ENCODE assay signal across 9 cellular contexts in the genomic region with DNA sequence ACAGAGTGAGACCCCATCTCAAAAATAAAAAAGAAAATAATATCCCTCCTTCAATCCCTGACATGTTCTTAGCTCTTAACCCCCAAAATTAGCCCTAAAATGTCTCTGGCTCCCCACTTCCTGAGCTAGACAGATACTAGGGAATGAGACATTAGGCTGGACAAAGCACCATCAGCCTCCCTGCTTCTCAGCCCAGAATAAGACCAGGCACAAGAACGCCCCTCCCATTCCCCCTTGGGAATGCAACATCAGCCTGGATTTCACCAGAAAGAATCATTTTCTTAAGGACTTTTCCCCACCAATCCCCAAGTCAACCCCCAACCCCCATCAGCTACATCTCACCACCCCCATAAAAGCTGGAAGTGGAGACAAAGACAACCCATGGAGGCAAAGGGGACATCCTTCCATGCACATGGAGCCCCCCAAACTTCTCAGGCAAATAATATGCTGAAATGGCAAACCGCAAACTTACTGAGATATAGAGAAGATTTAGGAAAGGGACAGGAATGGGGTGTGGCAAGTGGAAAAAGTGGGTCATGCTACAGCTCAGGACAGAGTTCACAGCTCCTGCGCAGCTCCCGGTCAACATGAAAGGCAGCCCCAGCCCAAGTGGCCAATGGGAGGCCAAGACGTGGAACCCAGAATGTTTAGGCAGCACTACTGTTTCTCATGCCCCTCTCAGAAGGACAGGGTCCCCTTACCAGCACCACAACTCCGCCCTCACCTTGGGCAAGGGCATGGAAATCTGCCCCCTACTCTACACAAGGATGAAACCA. TPM values are rescaled to one million over a fixed set of nuclear protein-coding genes. Genes with fewer than 3 reads are reported as not detected.
DNase-seq lines count a peak whose midpoint lies in the region; ATAC-seq and TF ChIP-seq lines count a peak whose summit lies in the region.
"Had no signal": no experiment of that assay in that cellular context is flagged by ENCODE, and none has a peak within 500 bp of the region (broad histone marks: within the 10 kb centered on the region; RNA-seq: fewer than 3 reads in every experiment).

No MANE protein-coding gene starts in this region.

- H3K27me3 ChIP-seq in SJCRH30 (no peaks in the 10 kb centered on the region), fibroblast of lung (ENCODE audit: control insufficient read depth, insufficient read depth, low read length) (no peaks in the 10 kb centered on the region), gastrocnemius medialis (no peaks in the 10 kb centered on the region)
- H3K27me3 ChIP-seq: SJSA1 had no signal

- TF ChIP-seq CTCF in GM12864 (IDR thresholded peaks at IDR 0.05; ENCODE audit: low read depth, low read length, missing control alignments), result no peak
- TF ChIP-seq CTCF in fibroblast of lung (conservative IDR thresholded peaks at IDR 0.05 in 1 of 2, IDR thresholded peaks at IDR 0.05 in 1 of 2; ENCODE audit: low read depth in 1 of 2, low read length in 2 of 2), result no peak
- TF ChIP-seq CTCF in gastrocnemius medialis (IDR thresholded peaks at IDR 0.05 in 4 of 5, conservative IDR thresholded peaks at IDR 0.05 in 1 of 5), result no peak

- peaks cover 54% of the 10 kb centered on the region for H3K36me3 ChIP-seq in SJCRH30
- H3K36me3 ChIP-seq in fibroblast of lung (ENCODE audit: control insufficient read depth, insufficient read depth, low read length), result peaks cover 24% of the 10 kb centered on the region
- peaks cover 3 to 26% of the 10 kb centered on the region in 2 donors for H3K36me3 ChIP-seq in gastrocnemius medialis

- no peak overlapping the region for H2AFZ ChIP-seq in fibroblast of lung (ENCODE audit: low read length)

- H3K79me2 ChIP-seq in fibroblast of lung (ENCODE audit: control insufficient read depth, insufficient read depth, low read length), result peaks cover 38% of the 10 kb centered on the region

- in situ Hi-C loops in gastrocnemius medialis (cut with MboI; ENCODE audit: low sequenced_read_pairs in 4 of 4), result no loop called here

- peak overlapping the region; percentile 99 for H3K4me2 ChIP-seq in fibroblast of lung (ENCODE audit: extremely low read depth, insufficient read depth, low read length)

- H3K4me3 ChIP-seq in GM12864 (ENCODE audit: low read depth, low read length) (peak overlapping the region; percentile 87), SJCRH30 (peak overlapping the region; percentile 91), fibroblast of lung (replicated peaks in 1 of 4; ENCODE audit: control extremely low read depth in 1 of 4, insufficient read depth in 1 of 4, low read depth in 3 of 4, low read length in 4 of 4) (peak overlapping the region; percentile 90 to 94 (median 93)), gastrocnemius medialis (peak overlapping the region; percentile 7 to 98 (median 91))

- no peak for DNase-seq in GM12864 (ENCODE audit: low read depth)
- no peak for DNase-seq in SJCRH30
- no peak for DNase-seq in fibroblast of lung (ENCODE audit: low read depth in 2 of 2)
- DNase-seq in gastrocnemius medialis, result peak in 1 of 2 donors; percentile 36
- DNase-seq in NCI-H1694 (lab: John Stamatoyannopoulos, UW), result no peak
- DNase-seq in cerebellar nuclear complex (lab: John Stamatoyannopoulos, UW), result no peak

- intact Hi-C loops in gastrocnemius medialis (cut with DNase I; ENCODE audit: low total_unique reads), result loop anchor here (5.0 kb wide), 1 partner anchor 267 kb away; no protein-coding TSS in a partner anchor

- H3K9me3 ChIP-seq in SJCRH30 (replicated peaks), result no peaks in the 10 kb centered on the region
- H3K9me3 ChIP-seq in fibroblast of lung (ENCODE audit: control insufficient read depth, insufficient read depth, low read depth, low read length), result no peaks in the 10 kb centered on the region
- no peaks in the 10 kb centered on the region for H3K9me3 ChIP-seq in gastrocnemius medialis
- H3K9me3 ChIP-seq: SJSA1 had no signal

- TF ChIP-seq POLR2A in gastrocnemius medialis (IDR thresholded peaks at IDR 0.05), result no peak

- peaks cover 39% of the 10 kb centered on the region for H3K4me1 ChIP-seq in SJCRH30
- peaks cover 15% of the 10 kb centered on the region for H3K4me1 ChIP-seq in fibroblast of lung (ENCODE audit: control insufficient read depth, extremely low read depth, insufficient read depth, low read length)
- H3K4me1 ChIP-seq in gastrocnemius medialis, result peaks cover 44% of the 10 kb centered on the region in 2 donors

- no peak overlapping the region for H3K27ac ChIP-seq in SJCRH30
- H3K27ac ChIP-seq in fibroblast of lung (ENCODE audit: insufficient read depth, low read length), result peak overlapping the region; percentile 56
- peak overlapping the region; percentile 95 to 99 (median 97) for H3K27ac ChIP-seq in gastrocnemius medialis
- H3K27ac ChIP-seq: SJSA1 had no signal

- H3K9ac ChIP-seq in fibroblast of lung (ENCODE audit: insufficient read depth, low read length), result peak overlapping the region; percentile 34

- H4K20me1 ChIP-seq in fibroblast of lung (ENCODE audit: control insufficient read depth, extremely low read depth, insufficient read depth, low read length), result no peaks in the 10 kb centered on the region

- ATAC-seq in gastrocnemius medialis (no peak), HG03097 (IDR thresholded peaks at IDR 0.05; ENCODE audit: low FRiP score, unreplicated experiment) (no peak), HG03565 (IDR thresholded peaks at IDR 0.05; ENCODE audit: unreplicated experiment) (no peak)

RNA-seq across cellular contexts. Expression of a gene that starts 2.7 kb away (rescaled TPM):
- 300 and 311 TPM in 2 replicates for total RNA-seq in SJCRH30 (2014; rRNA removed; shearing (Covaris generic))
- total RNA-seq in fibroblast of lung (241 and 256 TPM in 2 replicates), gastrocnemius medialis (100 to 1,000 TPM; 128 to 173 (median 148) TPM)
- 76.1 and 96.0 TPM in 2 replicates for polyA plus RNA-seq in fibroblast of lung
- 118 and 120 TPM in 2 replicates for polyA plus RNA-seq in fibroblast of lung (2012)
- 323 and 390 TPM in 2 replicates for polyA minus RNA-seq in fibroblast of lung (ENCODE audit: low replicate concordance)

RNA-seq across cellular contexts. Expression of a gene that starts 31.3 kb away (rescaled TPM):
- not detected in 2 replicates for total RNA-seq in SJCRH30 (2014; rRNA removed; shearing (Covaris generic))
- total RNA-seq in fibroblast of lung (not detected in 2 replicates), gastrocnemius medialis (under 1 TPM; 0.17 to 0.75 (median 0.47) TPM)
- 0.02 and 0.07 TPM in 2 replicates for polyA plus RNA-seq in fibroblast of lung
- 0.10 TPM in 1 of 2 replicates, not detected in the other for polyA plus RNA-seq in fibroblast of lung (2012)
- not detected in 2 replicates for polyA minus RNA-seq in fibroblast of lung (ENCODE audit: low replicate concordance)
- total RNA-seq: SJSA1 had no signal

RNA-seq across cellular contexts. Expression of a gene that starts 36.4 kb away (rescaled TPM):
- 63.8 and 67.7 TPM in 2 replicates for total RNA-seq in SJCRH30 (2014; rRNA removed; shearing (Covaris generic))
- total RNA-seq in fibroblast of lung (11.7 and 13.9 TPM in 2 replicates), gastrocnemius medialis (10 to 100 TPM; 25.7 to 63.3 (median 45.3) TPM)
- polyA plus RNA-seq in fibroblast of lung, result 26.1 and 47.8 TPM in 2 replicates
- 18.6 and 34.5 TPM in 2 replicates for polyA plus RNA-seq in fibroblast of lung (2012)
- polyA minus RNA-seq in fibroblast of lung (ENCODE audit: low replicate concordance), result 77.1 and 94.1 TPM in 2 replicates

RNA-seq across cellular contexts. Expression of a gene that starts 42.8 kb away (rescaled TPM):
- total RNA-seq in SJCRH30 (2014; rRNA removed; shearing (Covaris generic)), result 0.28 TPM in 1 of 2 replicates, not detected in the other
- total RNA-seq in fibroblast of lung (under 0.01 and 0.33 TPM in 2 replicates), gastrocnemius medialis (under 1 TPM in 3 of 4 donors, not detected in 1; 0.27 to 0.71 (median 0.65) TPM)
- 0.50 and 0.72 TPM in 2 replicates for polyA plus RNA-seq in fibroblast of lung
- 0.29 and 0.37 TPM in 2 replicates for polyA plus RNA-seq in fibroblast of lung (2012)
- 1.3 TPM in 1 of 2 replicates, not detected in the other for polyA minus RNA-seq in fibroblast of lung (ENCODE audit: low replicate concordance)
- total RNA-seq: SJSA1 had no signal

RNA-seq across cellular contexts. Expression of a gene that starts 48.6 kb away (rescaled TPM):
- total RNA-seq in SJCRH30 (2014; rRNA removed; shearing (Covaris generic)), result 10.3 and 13.8 TPM in 2 replicates
- total RNA-seq in fibroblast of lung (8.2 and 16.8 TPM in 2 replicates), gastrocnemius medialis (10 to 100 TPM in 1 of 4 donors, 1 to 10 TPM in 3; 6.8 to 10.5 (median 8.3) TPM)
- 21.7 and 26.9 TPM in 2 replicates for polyA plus RNA-seq in fibroblast of lung
- polyA plus RNA-seq in fibroblast of lung (2012), result 23.6 and 25.6 TPM in 2 replicates
- polyA minus RNA-seq in fibroblast of lung (ENCODE audit: low replicate concordance), result 18.8 and 22.0 TPM in 2 replicates
